16 cellular contexts compared by ENCODE assay signal in genomic region chr2:130608281-130609063, GRCh38. TPM values are rescaled to one million over a fixed set of nuclear protein-coding genes. Genes with fewer than 3 reads are reported as not detected.
A peak's percentile ranks its signal among the peaks of the same experiment; 100 is the strongest.
DNase-seq lines count a peak whose midpoint lies in the region; ATAC-seq, FAIRE-seq and TF ChIP-seq lines count a peak whose summit lies in the region.
"Not testable (repeated sequence)": the region's sequence is repeated elsewhere in the genome, so short reads cannot be mapped to it uniquely, and the experiment has no call there.
"Had no signal": no experiment of that assay in that cellular context is flagged by ENCODE, and none has a peak within 500 bp of the region (broad histone marks: within the 10 kb centered on the region; RNA-seq: fewer than 3 reads in every experiment).

No MANE protein-coding gene starts in this region.

- H3K36me3 Mint-ChIP-seq in WTC11; stimulated activated memory B cell treated with anti-CD40 and anti-IgM and Interleukin-4, amounts not matched to agents 10 μg/mL and 1 μg/mL and 100 μg/mL, for 72 hours: not testable (repeated sequence)

- not testable (repeated sequence) for H3K4me3 ChIP-seq in body of pancreas; HepG2 (replicated peaks in 1 of 3; ENCODE audit: insufficient read depth in 1 of 3, low read depth in 2 of 3, low read length in 3 of 3); upper lobe of right lung

- H3K27me3 ChIP-seq in body of pancreas; foreskin keratinocyte; HepG2 (ENCODE audit: control insufficient read depth in 1 of 2, insufficient read depth in 2 of 2, low read length in 2 of 2); upper lobe of right lung: not testable (repeated sequence)

- in situ Hi-C loops in HepG2 (cut with HindIII; ENCODE audit: extremely low pct_ligation_motif_present, low pct_unique_long_range_greater_than_20kb): not testable (repeated sequence)

- intact Hi-C loops in body of pancreas (cut with DNase I); HepG2 (cut with micrococcal nuclease; ENCODE audit: unreplicated experiment); upper lobe of right lung (cut with DNase I): not testable (repeated sequence)

- CTCF ChIA-PET in WTC11 (lab: Charles Lee); HepG2 (lab: Yijun Ruan, JAX; ENCODE audit: low intra/inter-chr PET ratio, low total read pairs): not testable (repeated sequence)

- not testable (repeated sequence) for TF ChIP-seq POLR2A in body of pancreas (IDR thresholded peaks at IDR 0.05); HepG2 (IDR thresholded peaks at IDR 0.05; ENCODE audit: insufficient read depth in 1 of 2, low read depth in 2 of 2, low read length in 2 of 2)

- not testable (repeated sequence) for H3K9me3 ChIP-seq in body of pancreas; HepG2 (ENCODE audit: low read length); upper lobe of right lung

- not testable (repeated sequence) for H3K27ac Mint-ChIP-seq in WTC11; stimulated activated memory B cell treated with anti-CD40 and anti-IgM and Interleukin-4, amounts not matched to agents 10 μg/mL and 1 μg/mL and 100 μg/mL, for 72 hours

- H3K4me1 ChIP-seq in body of pancreas; foreskin keratinocyte; HepG2 (ENCODE audit: insufficient read depth, low read length); upper lobe of right lung: not testable (repeated sequence)

- H3K79me2 ChIP-seq in HepG2 (ENCODE audit: insufficient read depth, low read length): not testable (repeated sequence)

- H3K4me1 Mint-ChIP-seq in WTC11; stimulated activated memory B cell treated with anti-CD40 and anti-IgM and Interleukin-4, amounts not matched to agents 10 μg/mL and 1 μg/mL and 100 μg/mL, for 72 hours: not testable (repeated sequence)

- not testable (repeated sequence) for H3K36me3 ChIP-seq in body of pancreas (replicated peaks in 1 of 2; ENCODE audit: insufficient read depth in 1 of 2, low read depth in 2 of 2); HepG2 (replicated peaks in 1 of 2; ENCODE audit: control insufficient read depth in 1 of 2, insufficient read depth in 2 of 2, low read length in 2 of 2); upper lobe of right lung

- H3K4me3 Mint-ChIP-seq in WTC11; stimulated activated memory B cell treated with anti-CD40 and anti-IgM and Interleukin-4, amounts not matched to agents 10 μg/mL and 1 μg/mL and 100 μg/mL, for 72 hours: not testable (repeated sequence)

- not testable (repeated sequence) for H3K9ac ChIP-seq in HepG2 (ENCODE audit: insufficient read depth, low read depth, low read length)

- TF ChIP-seq RAD21 in HepG2 (CRISPR knock-in tag; IDR thresholded peaks at IDR 0.05): not testable (repeated sequence)

- H3K27ac ChIP-seq in body of pancreas; foreskin keratinocyte; HepG2 (ENCODE audit: extremely low read length, insufficient read depth, low read length); upper lobe of right lung: not testable (repeated sequence)

- ATAC-seq in WTC11: peak; percentile 89
- ATAC-seq in body of pancreas: peak; percentile 45
- ATAC-seq in foreskin keratinocyte: peak; percentile 29
- ATAC-seq in HepG2: peak; percentile 83
- ATAC-seq in stimulated activated memory B cell treated with anti-CD40 and anti-IgM and Interleukin-4, amounts not matched to agents 10 μg/mL and 1 μg/mL and 100 μg/mL, for 72 hours: peak; percentile 46
- ATAC-seq in upper lobe of right lung: peak; percentile 14

- POLR2A ChIA-PET in WTC11 (lab: Charles Lee); HepG2 (lab: Yijun Ruan, JAX): not testable (repeated sequence)

- DNase-seq in WTC11 (ENCODE audit: low spot score); body of pancreas; foreskin keratinocyte; HepG2 (ENCODE audit: low spot score); upper lobe of right lung: not testable (repeated sequence)

- not testable (repeated sequence) for TF ChIP-seq EP300 in HepG2 (IDR thresholded peaks at IDR 0.05; ENCODE audit: low read depth in 2 of 2, low read length in 2 of 2); HepG2 (CRISPR knock-in tag; IDR thresholded peaks at IDR 0.05; ENCODE audit: borderline replicate concordance)

- H4K20me1 ChIP-seq in HepG2 (ENCODE audit: insufficient read depth, low read length): not testable (repeated sequence)

- H3K27me3 Mint-ChIP-seq in WTC11 (ENCODE audit: low read depth); stimulated activated memory B cell treated with anti-CD40 and anti-IgM and Interleukin-4, amounts not matched to agents 10 μg/mL and 1 μg/mL and 100 μg/mL, for 72 hours: not testable (repeated sequence)

- H2AFZ ChIP-seq in HepG2 (ENCODE audit: low read length): not testable (repeated sequence)

- H3K9me3 Mint-ChIP-seq in WTC11; stimulated activated memory B cell treated with anti-CD40 and anti-IgM and Interleukin-4, amounts not matched to agents 10 μg/mL and 1 μg/mL and 100 μg/mL, for 72 hours: not testable (repeated sequence)

- not testable (repeated sequence) for H3K4me2 ChIP-seq in HepG2 (ENCODE audit: low read depth, low read length)

- TF ChIP-seq CTCF in WTC11 (IDR thresholded peaks at IDR 0.05); body of pancreas (IDR thresholded peaks at IDR 0.05); foreskin keratinocyte (conservative IDR thresholded peaks at IDR 0.05); HepG2 (CRISPR knock-in tag; IDR thresholded peaks at IDR 0.05); upper lobe of right lung (IDR thresholded peaks at IDR 0.05): not testable (repeated sequence)

- not testable (repeated sequence) for BruUV-seq in HepG2 (replicated peaks; lab: Mats Ljungman, UMichigan)

- WGBS in body of pancreas, 2 donors: 92% methylated on average over 4 of the region's 20 CpGs; no CpG with 5 or more reads in 1 of the 2 donors
- WGBS in HepG2 (ENCODE audit: low lambda C conversion rate): no CpG with 5 or more reads among the region's 20 CpGs

- peak; percentile 94 for FAIRE-seq in islet of Langerhans (lab: Jason Lieb, UNC)
- FAIRE-seq in HepG2 (lab: Jason Lieb, UNC): not testable (repeated sequence)

RNA-seq across cellular contexts. Expression of gene POTEJ, which starts 2.8 kb away (rescaled TPM):
- total RNA-seq in WTC11 (2021) (0.14 TPM in 1 of 3 replicates, not detected in the others), body of pancreas (under 1 TPM in 1 of 2 donors, not detected in 1; 0.52 TPM), foreskin keratinocyte (not detected in 2 replicates), HepG2 (2016; rRNA removed; fragmentation: Illumina TruSeq; extraction: Trizol) (0.04 TPM in 1 of 2 replicates, not detected in the other), upper lobe of right lung (not detected)
- polyA plus RNA-seq in foreskin keratinocyte (not detected in 2 replicates), HepG2 (2011; rRNA removed) (not detected in 2 replicates)
- total RNA-seq in HepG2 (2016; cell fraction: cytosol; rRNA removed; fragmentation: Illumina TruSeq; extraction: Trizol; ENCODE audit: low read depth): 0.09 and 0.10 TPM in 2 replicates
- not detected in 2 replicates for total RNA-seq in HepG2 (2016; cell fraction: insoluble cytoplasmic fraction; rRNA removed; fragmentation: Illumina TruSeq; extraction: Trizol)
- total RNA-seq in HepG2 (2016; cell fraction: membrane; rRNA removed; fragmentation: Illumina TruSeq; extraction: Trizol): not detected in 2 replicates
- total RNA-seq in HepG2 (2016; cell fraction: nucleus; rRNA removed; fragmentation: Illumina TruSeq; extraction: Trizol): not detected in 2 replicates
- not detected in 2 replicates for polyA plus RNA-seq in HepG2 (2011; cell fraction: cytosol; rRNA removed)
- polyA plus RNA-seq in HepG2 (2011; cell fraction: nucleus; rRNA removed): not detected in 2 replicates
- polyA plus RNA-seq in HepG2 (2012): not detected in 2 replicates
- polyA plus RNA-seq in HepG2 (2016; cell fraction: cytosol; fragmentation: Illumina TruSeq; extraction: Trizol; ENCODE audit: low read depth): not detected in 2 replicates
- polyA plus RNA-seq in HepG2 (2016; cell fraction: insoluble cytoplasmic fraction; fragmentation: Illumina TruSeq; extraction: Trizol; ENCODE audit: low read depth): not detected in 2 replicates
- not detected in 2 replicates for polyA plus RNA-seq in HepG2 (2016; cell fraction: membrane; fragmentation: Illumina TruSeq; extraction: Trizol; ENCODE audit: low read depth)
- polyA plus RNA-seq in HepG2 (2016; cell fraction: nucleus; fragmentation: Illumina TruSeq; extraction: Trizol; ENCODE audit: insufficient read depth, low read depth): not detected in 2 replicates
- not detected in 2 replicates for polyA minus RNA-seq in HepG2 (2011; rRNA and poly(A)+ RNA removed; ENCODE audit: low replicate concordance)
- not detected in 2 replicates for polyA minus RNA-seq in HepG2 (2011; cell fraction: cytosol; rRNA and poly(A)+ RNA removed)
- 0.25 TPM in 1 of 2 replicates, not detected in the other for polyA minus RNA-seq in HepG2 (2011; cell fraction: nucleus; rRNA and poly(A)+ RNA removed)
- total RNA-seq: A673; CD4-positive, alpha-beta memory T cell; CD4-positive, CD25-positive, alpha-beta regulatory T cell; CD8-positive, alpha-beta memory T cell; G401; GM12878 had no signal
- polyA plus RNA-seq: AG04450; CD14-positive monocyte; CD4-positive, alpha-beta memory T cell; CD4-positive, CD25-positive, alpha-beta regulatory T cell; CD8-positive, alpha-beta memory T cell; GM12878 had no signal

RNA-seq across cellular contexts. Expression of gene CFC1, which starts 9.1 kb away (rescaled TPM):
- not detected in 3 replicates for total RNA-seq in WTC11 (2021)
- total RNA-seq in body of pancreas: 10 to 100 TPM; 16.1 to 24.7 TPM
- total RNA-seq in foreskin keratinocyte: not detected in 2 replicates
- not detected in 2 replicates for polyA plus RNA-seq in foreskin keratinocyte
- not detected in 2 replicates for total RNA-seq in HepG2 (2016; rRNA removed; fragmentation: Illumina TruSeq; extraction: Trizol)
- not detected in 2 replicates for total RNA-seq in HepG2 (2016; cell fraction: cytosol; rRNA removed; fragmentation: Illumina TruSeq; extraction: Trizol; ENCODE audit: low read depth)
- not detected in 2 replicates for total RNA-seq in HepG2 (2016; cell fraction: insoluble cytoplasmic fraction; rRNA removed; fragmentation: Illumina TruSeq; extraction: Trizol)
- total RNA-seq in HepG2 (2016; cell fraction: membrane; rRNA removed; fragmentation: Illumina TruSeq; extraction: Trizol): not detected in 2 replicates
- total RNA-seq in HepG2 (2016; cell fraction: nucleus; rRNA removed; fragmentation: Illumina TruSeq; extraction: Trizol): not detected in 2 replicates
- polyA plus RNA-seq in HepG2 (2011; rRNA removed): not detected in 2 replicates
- polyA plus RNA-seq in HepG2 (2011; cell fraction: cytosol; rRNA removed): not detected in 2 replicates
- polyA plus RNA-seq in HepG2 (2011; cell fraction: nucleus; rRNA removed): not detected in 2 replicates
- not detected in 2 replicates for polyA plus RNA-seq in HepG2 (2012)
- polyA plus RNA-seq in HepG2 (2016; cell fraction: cytosol; fragmentation: Illumina TruSeq; extraction: Trizol; ENCODE audit: low read depth): not detected in 2 replicates
- polyA plus RNA-seq in HepG2 (2016; cell fraction: insoluble cytoplasmic fraction; fragmentation: Illumina TruSeq; extraction: Trizol; ENCODE audit: low read depth): not detected in 2 replicates
- polyA plus RNA-seq in HepG2 (2016; cell fraction: membrane; fragmentation: Illumina TruSeq; extraction: Trizol; ENCODE audit: low read depth): not detected in 2 replicates
- polyA plus RNA-seq in HepG2 (2016; cell fraction: nucleus; fragmentation: Illumina TruSeq; extraction: Trizol; ENCODE audit: insufficient read depth, low read depth): not detected in 2 replicates
- not detected in 2 replicates for polyA minus RNA-seq in HepG2 (2011; rRNA and poly(A)+ RNA removed; ENCODE audit: low replicate concordance)
- polyA minus RNA-seq in HepG2 (2011; cell fraction: cytosol; rRNA and poly(A)+ RNA removed): not detected in 2 replicates
- polyA minus RNA-seq in HepG2 (2011; cell fraction: nucleus; rRNA and poly(A)+ RNA removed): not detected in 2 replicates
- 0.38 TPM for total RNA-seq in upper lobe of right lung
- total RNA-seq: A673; CD4-positive, alpha-beta memory T cell; CD4-positive, CD25-positive, alpha-beta regulatory T cell; CD8-positive, alpha-beta memory T cell; Daoy; G401; GM12878 had no signal
- polyA plus RNA-seq: AG04450; CD14-positive monocyte; CD4-positive, alpha-beta memory T cell; CD4-positive, CD25-positive, alpha-beta regulatory T cell; CD8-positive, alpha-beta memory T cell; GM12878 had no signal

Comparison
In these comparisons a context has a peak if more than half of its experiments do, and no peak if none do; other contexts are left out.
1. ATAC-seq: peak in every context shown above with its lines; median percentile 89 in WTC11; 83 in HepG2; 46 in stimulated activated memory B cell treated with anti-CD40 and anti-IgM and Interleukin-4, amounts not matched to agents 10 μg/mL and 1 μg/mL and 100 μg/mL, for 72 hours; 45 in body of pancreas; 29 in foreskin keratinocyte; 14 in upper lobe of right lung.
2. RNA of gene CFC1, which starts 9.1 kb away (total RNA-seq): 16.1 to 24.7 TPM in body of pancreas; 0.38 TPM in upper lobe of right lung (single experiment), not detected in WTC11, not detected in foreskin keratinocyte and not detected in HepG2; every median in the first group is over 10 times any median in the second.